9 cellular contexts compared by ENCODE assay signal in the genomic region with DNA sequence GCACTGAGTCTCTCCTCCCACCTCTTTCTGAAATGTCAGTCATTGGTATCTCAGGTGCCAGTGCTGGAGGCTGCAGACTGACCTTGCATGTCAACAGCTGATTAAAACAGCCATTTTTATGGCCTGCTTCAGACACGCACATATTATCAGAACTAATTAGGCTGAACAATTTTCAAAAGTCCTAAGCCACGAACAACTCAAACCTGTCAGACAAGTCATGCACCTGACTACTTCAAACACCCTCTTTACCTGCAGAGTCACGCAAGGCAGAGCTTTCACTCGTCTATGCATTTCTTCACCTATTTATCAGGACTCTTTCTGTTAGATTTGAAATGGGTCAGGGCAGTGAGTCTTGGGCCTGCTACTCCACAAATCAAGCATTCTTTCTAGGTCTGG. TPM values are rescaled to one million over a fixed set of nuclear protein-coding genes. Genes with fewer than 3 reads are reported as not detected.
DNase-seq lines count a peak whose midpoint lies in the region; ATAC-seq and TF ChIP-seq lines count a peak whose summit lies in the region.
"Had no signal": no experiment of that assay in that cellular context is flagged by ENCODE, and none has a peak within 500 bp of the region (broad histone marks: within the 10 kb centered on the region; RNA-seq: fewer than 3 reads in every experiment).

No MANE protein-coding gene starts in this region.

- peaks cover 6% of the 10 kb centered on the region for H3K4me1 Mint-ChIP-seq in activated CD8-positive, alpha-beta T cell treated with anti-CD3 and anti-CD28 coated beads, Interleukin-2, amount 10 ng/mL, durations not matched to agents 7 days and 5 days (ENCODE audit: low read depth)

- WGBS in mesendoderm (ENCODE audit: extremely low coverage, insufficient coverage, low lambda C conversion rate), result no CpG with 5 or more reads among the region's 4 CpGs
- 66 to 73% methylated on average over 4 of the region's 4 CpGs for WGBS in aorta, 2 donors

- no peak overlapping the region for H3K4me3 ChIP-seq in right atrium auricular region
- no peak overlapping the region for H3K4me3 ChIP-seq in mesendoderm (ENCODE audit: low read length)
- H3K4me3 ChIP-seq in aorta (ENCODE audit: low read length in 2 of 2), result no peak overlapping the region

- peaks cover 15% of the 10 kb centered on the region for H3K36me3 Mint-ChIP-seq in activated CD8-positive, alpha-beta T cell treated with anti-CD3 and anti-CD28 coated beads, Interleukin-2, amount 10 ng/mL, durations not matched to agents 7 days and 5 days (ENCODE audit: low read depth)

- H3K79me2 ChIP-seq in mesendoderm (ENCODE audit: control insufficient read depth, insufficient read depth, low read length), result no peaks in the 10 kb centered on the region

- peak overlapping the region in 1 of 2 donors; percentile 27 for H3K27ac ChIP-seq in right atrium auricular region
- H3K27ac ChIP-seq in mesendoderm (ENCODE audit: low read depth, low read length), result peak overlapping the region; percentile 23
- H3K27ac ChIP-seq in aorta (ENCODE audit: low read depth in 1 of 2, low read length in 2 of 2), result peak overlapping the region in 1 of 2 donors; percentile 75

- H2BK5ac ChIP-seq in mesendoderm (ENCODE audit: low read length), result peak overlapping the region; percentile 71

- peaks cover 15% of the 10 kb centered on the region for H3K36me3 ChIP-seq in right atrium auricular region
- H3K36me3 ChIP-seq in mesendoderm (ENCODE audit: control insufficient read depth, insufficient read depth, low read length), result no peaks in the 10 kb centered on the region
- peaks cover 0 to 8% of the 10 kb centered on the region in 2 donors for H3K36me3 ChIP-seq in aorta (ENCODE audit: control insufficient read depth in 1 of 2, insufficient read depth in 2 of 2, low read length in 1 of 2)

- intact Hi-C loops in left ventricle myocardium superior (cut with micrococcal nuclease) (no loop called here), aorta (cut with DNase I) (no loop called here)

- no peak overlapping the region for H4K5ac ChIP-seq in mesendoderm (ENCODE audit: low read length)

- no peak overlapping the region for H3K23ac ChIP-seq in mesendoderm (ENCODE audit: low read length)

- ATAC-seq in left ventricle myocardium superior (peak; percentile 47), aorta (ENCODE audit: low FRiP score) (no peak), HG02840 (IDR thresholded peaks at IDR 0.05; ENCODE audit: low FRiP score, unreplicated experiment) (no peak)
- ATAC-seq in activated CD8-positive, alpha-beta T cell treated with anti-CD3 and anti-CD28 coated beads, Interleukin-2, amount 10 ng/mL, durations not matched to agents 7 days and 5 days, result no peak

- no peak overlapping the region for H2BK15ac ChIP-seq in mesendoderm (replicated peaks; ENCODE audit: low read depth)

- peaks cover 11% of the 10 kb centered on the region for H3K79me1 ChIP-seq in mesendoderm (ENCODE audit: low read length)

- CTCF ChIA-PET in activated CD8-positive, alpha-beta T cell treated with anti-CD3 and anti-CD28 coated beads, Interleukin-2, amount 10 ng/mL, durations not matched to agents 7 days and 5 days (lab: Charles Lee), result interaction anchor here (3.1 to 19.3 kb wide), 2 partner anchors 10 to 124 kb away, joined by 31 to 508 read pairs; no protein-coding TSS in a partner anchor

- H3K4ac ChIP-seq in mesendoderm (ENCODE audit: low read depth, low read length), result no peak overlapping the region

- TF ChIP-seq CTCF in right atrium auricular region (IDR thresholded peaks at IDR 0.05), result no peak

- H3K4me2 ChIP-seq in mesendoderm (ENCODE audit: low read length), result no peak overlapping the region

- H3K9me3 Mint-ChIP-seq in activated CD8-positive, alpha-beta T cell treated with anti-CD3 and anti-CD28 coated beads, Interleukin-2, amount 10 ng/mL, durations not matched to agents 7 days and 5 days (ENCODE audit: insufficient read depth), result no peaks in the 10 kb centered on the region

- no peak overlapping the region for H3K9ac ChIP-seq in mesendoderm (ENCODE audit: low read length)

- no peak overlapping the region for H3K4me3 Mint-ChIP-seq in activated CD8-positive, alpha-beta T cell treated with anti-CD3 and anti-CD28 coated beads, Interleukin-2, amount 10 ng/mL, durations not matched to agents 7 days and 5 days

- no peaks in the 10 kb centered on the region for H3K27me3 Mint-ChIP-seq in activated CD8-positive, alpha-beta T cell treated with anti-CD3 and anti-CD28 coated beads, Interleukin-2, amount 10 ng/mL, durations not matched to agents 7 days and 5 days (ENCODE audit: low read depth)

- H3K4me1 ChIP-seq in right atrium auricular region (peaks cover 0 to 29% of the 10 kb centered on the region in 2 donors), mesendoderm (ENCODE audit: control insufficient read depth, low read depth, low read length) (peaks cover 20% of the 10 kb centered on the region), aorta (ENCODE audit: control insufficient read depth in 1 of 2, insufficient read depth in 2 of 2, low read length in 2 of 2) (peaks cover 0 to 1% of the 10 kb centered on the region in 2 donors)

- no peak overlapping the region for H2BK120ac ChIP-seq in mesendoderm (ENCODE audit: low read depth, low read length)

- H2AK5ac ChIP-seq in mesendoderm (ENCODE audit: low read length), result no peak overlapping the region

- POLR2A ChIA-PET in activated CD8-positive, alpha-beta T cell treated with anti-CD3 and anti-CD28 coated beads, Interleukin-2, amount 10 ng/mL, durations not matched to agents 7 days and 5 days (lab: Charles Lee), result no interaction called here

- H3K56ac ChIP-seq in mesendoderm (ENCODE audit: low read length), result peak overlapping the region; percentile 74

- DNase-seq in left ventricle myocardium superior (no peak), right atrium auricular region (ENCODE audit: low spot score) (no peak), mesendoderm (no peak), aorta (no peak), NCI-H187 treated with DMSO at 0.1 percent for 48 hours (lab: John Stamatoyannopoulos, UW) (no peak)
- no peak for DNase-seq in activated CD8-positive, alpha-beta T cell treated with anti-CD3 and anti-CD28 coated beads, Interleukin-2, amount 10 ng/mL, durations not matched to agents 7 days and 5 days
- no peak for DNase-seq in activated naive CD4-positive, alpha-beta T cell treated with Interleukin-2 at 50 U/mL for 16 hours
- DNase-seq: NCI-H1092 had no signal

- peak overlapping the region; percentile 31 for H3K27ac Mint-ChIP-seq in activated CD8-positive, alpha-beta T cell treated with anti-CD3 and anti-CD28 coated beads, Interleukin-2, amount 10 ng/mL, durations not matched to agents 7 days and 5 days

- peak overlapping the region; percentile 43 for H3K18ac ChIP-seq in mesendoderm (ENCODE audit: low read length)

- no peaks in the 10 kb centered on the region for H3K27me3 ChIP-seq in right atrium auricular region
- no peaks in the 10 kb centered on the region for H3K27me3 ChIP-seq in mesendoderm (ENCODE audit: insufficient read depth, low read length, poor library complexity)
- H3K27me3 ChIP-seq in aorta (ENCODE audit: control insufficient read depth in 1 of 2, insufficient read depth in 2 of 2, low read length in 1 of 2), result no peaks in the 10 kb centered on the region

- no peaks in the 10 kb centered on the region for H3K9me3 ChIP-seq in right atrium auricular region
- H3K9me3 ChIP-seq in aorta (ENCODE audit: control insufficient read depth, low read length), result no peaks in the 10 kb centered on the region

- H4K8ac ChIP-seq in mesendoderm (ENCODE audit: low read depth, low read length), result no peak overlapping the region

RNA-seq across cellular contexts. Expression of gene CLK3, which starts 26.7 kb away (rescaled TPM):
- total RNA-seq in left ventricle myocardium superior (55.3 TPM), right atrium auricular region (10 to 100 TPM; 52.8 to 59.2 TPM), aorta (10 to 100 TPM; 63.7 to 73.2 TPM)
- 100 to 1,000 TPM; 125 to 128 TPM for total RNA-seq in activated CD8-positive, alpha-beta T cell treated with anti-CD3 and anti-CD28 coated beads, Interleukin-2, amount 10 ng/mL, durations not matched to agents 7 days and 5 days
- 35.9 TPM for polyA plus RNA-seq in mesendoderm (2013, experiment 1 of 2)
- 38.3 TPM for polyA plus RNA-seq in mesendoderm (2013, experiment 2 of 2)
- 10 to 100 TPM; 37.3 to 94.0 TPM for polyA plus RNA-seq in aorta

RNA-seq across cellular contexts. Expression of gene EDC3, which starts 53.5 kb away (rescaled TPM):
- total RNA-seq in left ventricle myocardium superior (16.1 TPM), right atrium auricular region (1 to 10 TPM; 8.0 to 8.3 TPM), aorta (10 to 100 TPM; 30.8 TPM)
- total RNA-seq in activated CD8-positive, alpha-beta T cell treated with anti-CD3 and anti-CD28 coated beads, Interleukin-2, amount 10 ng/mL, durations not matched to agents 7 days and 5 days, result 10 to 100 TPM; 40.4 to 41.6 TPM
- 28.2 TPM for polyA plus RNA-seq in mesendoderm (2013, experiment 1 of 2)
- 31.0 TPM for polyA plus RNA-seq in mesendoderm (2013, experiment 2 of 2)
- polyA plus RNA-seq in aorta, result 10 to 100 TPM; 13.4 to 17.7 TPM
